26 cellular contexts compared by ENCODE assay signal in the genomic region with DNA sequence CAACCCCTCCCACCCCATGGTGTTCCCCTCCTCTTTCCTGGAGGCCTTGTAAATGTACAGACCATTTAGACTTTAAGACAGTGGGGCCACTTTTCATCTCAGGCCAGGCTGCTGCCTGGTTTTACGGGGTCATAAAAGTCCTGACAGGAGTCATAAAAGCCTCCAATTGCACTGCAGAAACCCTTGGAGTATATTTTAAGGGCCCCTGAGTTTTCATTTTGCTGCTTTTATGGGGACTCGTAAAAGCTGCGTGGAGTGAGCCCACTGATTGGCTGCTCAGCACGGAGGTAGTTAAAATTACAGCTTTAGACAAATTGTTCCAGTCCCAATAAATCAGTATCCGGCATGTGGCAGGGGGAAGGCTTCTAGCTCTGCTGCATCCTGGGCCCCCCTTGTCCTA.
DNase-seq lines count a peak whose midpoint lies in the region; ATAC-seq and TF ChIP-seq lines count a peak whose summit lies in the region.
"Had no signal": no experiment of that assay in that cellular context is flagged by ENCODE, and none has a peak within 500 bp of the region (broad histone marks: within the 10 kb centered on the region; RNA-seq: fewer than 3 reads in every experiment).

No MANE protein-coding gene starts in this region.

- no peaks in the 10 kb centered on the region for H3K9me2 ChIP-seq in PC-3 (replicated peaks; ENCODE audit: low read length)

- H3K36me3 ChIP-seq in PC-3 (ENCODE audit: low read depth, low read length) (no peaks in the 10 kb centered on the region), mucosa of descending colon (ENCODE audit: low read depth) (no peaks in the 10 kb centered on the region), stomach (no peaks in the 10 kb centered on the region)
- H3K36me3 ChIP-seq: BLaER1 treated with 17β-estradiol and CSF1 and Interleukin-3, amounts not matched to agents 10 nM and 100 nM; heart left ventricle; MG63; pancreas; SJSA1 had no signal

- H3K9ac ChIP-seq in PC-3 (ENCODE audit: low read length): no peak overlapping the region
- H3K9ac ChIP-seq: BLaER1 treated with 17β-estradiol and CSF1 and Interleukin-3, amounts not matched to agents 10 nM and 100 nM had no signal

- H3K27me3 ChIP-seq in PC-3 (ENCODE audit: low read length) (no peaks in the 10 kb centered on the region), stomach (peaks cover 0 to 5% (median 0%) of the 10 kb centered on the region in 3 donors)
- H3K27me3 ChIP-seq: BLaER1 treated with 17β-estradiol and CSF1 and Interleukin-3, amounts not matched to agents 10 nM and 100 nM; foreskin keratinocyte; heart left ventricle; MG63; SJSA1 had no signal

- DNase-seq in DMS153 (lab: John Stamatoyannopoulos, UW) (peak; percentile 72), HEK293T (ENCODE audit: extremely low spot score) (peak; percentile 37), PC-3 (no peak), mucosa of descending colon (peak in 2 of 3 donors; percentile 24), stomach (no peak), activated gamma-delta T cell (lab: John Stamatoyannopoulos, UW) (no peak)
- no peak for DNase-seq in activated CD4-positive, alpha-beta T cell treated with anti-CD3 and anti-CD28 coated beads for 48 hours
- DNase-seq: ACHN; activated CD4-positive, alpha-beta T cell treated with anti-CD3 and anti-CD28 coated beads, Interleukin-2, amount 50 U/mL, for 4 hours; activated CD4-positive, CD25-positive, alpha-beta regulatory T cell; DND-41; effector CD8-positive, alpha-beta T cell; foreskin keratinocyte; heart left ventricle; kidney glomerular epithelial cell; MG63; NCI-H1436; NCI-H524 treated with DMSO at 0.1 percent for 48 hours; pancreas; retina; stimulated activated CD4-positive, alpha-beta T cell treated with anti-CD3 and anti-CD28 coated beads, Interleukin-2, amount 100 ng/mL, for 48 hours; trophoblast cell had no signal

- intact Hi-C loops in PC-3 (cut with micrococcal nuclease) (no loop called here), mucosa of descending colon (cut with DNase I, micrococcal nuclease) (no loop called here), stomach (cut with DNase I; ENCODE audit: low total_unique reads) (no loop called here)

- no peaks in the 10 kb centered on the region for H3K79me2 ChIP-seq in PC-3 (ENCODE audit: low read length)

- BruUV-seq in PC-3 (replicated peaks; lab: Mats Ljungman, UMichigan): no TSS peak

- no peak for TF ChIP-seq CTCF in PC-3 (conservative IDR thresholded peaks at IDR 0.05; ENCODE audit: low read depth, low read length)
- TF ChIP-seq CTCF in mucosa of descending colon (IDR thresholded peaks at IDR 0.05): no peak
- TF ChIP-seq CTCF in stomach (IDR thresholded peaks at IDR 0.05): no peak

- no peaks in the 10 kb centered on the region for H3F3A ChIP-seq in PC-3 (ENCODE audit: low read length, unreplicated experiment)

- H4K20me1 ChIP-seq in PC-3 (ENCODE audit: low read length): no peaks in the 10 kb centered on the region
- H4K20me1 ChIP-seq: BLaER1 treated with 17β-estradiol and CSF1 and Interleukin-3, amounts not matched to agents 10 nM and 100 nM had no signal

- TF ChIP-seq POLR2A in stomach (IDR thresholded peaks at IDR 0.05): no peak

- H3K27ac ChIP-seq in PC-3 (ENCODE audit: low read length) (no peak overlapping the region), stomach (no peak overlapping the region)
- H3K27ac ChIP-seq: BLaER1 treated with 17β-estradiol and CSF1 and Interleukin-3, amounts not matched to agents 10 nM and 100 nM; foreskin keratinocyte; heart left ventricle; pancreas; SJSA1 had no signal

- CTCF ChIA-PET in HEK293T (lab: Yijun Ruan, JAX) (no interaction called here), PC-3 (lab: Charles Lee) (no interaction called here)

- H2AFZ ChIP-seq in PC-3 (ENCODE audit: low read length): no peak overlapping the region

- TF ChIP-seq EP300 in stomach (IDR thresholded peaks at IDR 0.05): no peak

- peak; percentile 61 for ATAC-seq in PC-3
- ATAC-seq in mucosa of descending colon: peak; percentile 78
- ATAC-seq in GM21423 (IDR thresholded peaks at IDR 0.05; ENCODE audit: unreplicated experiment): no peak
- ATAC-seq: esophagus mucosa, foreskin keratinocyte, heart left ventricle, pancreas had no signal

- 61 to 81% (median 75%) methylated on average over 5 of the region's 5 CpGs for WGBS in stomach, 5 donors

- no peaks in the 10 kb centered on the region for H3K4me1 ChIP-seq in PC-3 (ENCODE audit: insufficient read depth, low read length)
- no peaks in the 10 kb centered on the region for H3K4me1 ChIP-seq in mucosa of descending colon (ENCODE audit: low read depth)
- H3K4me1 ChIP-seq in stomach: no peaks in the 10 kb centered on the region
- H3K4me1 ChIP-seq: foreskin keratinocyte, heart left ventricle, pancreas, SJSA1 had no signal

- POLR2A ChIA-PET in HEK293T (lab: Yijun Ruan, JAX): no interaction called here
- POLR2A ChIA-PET in PC-3 (lab: Charles Lee; ENCODE audit: unreplicated experiment): no interaction called here

- no peak overlapping the region for H3K4me2 ChIP-seq in PC-3 (ENCODE audit: low read length)
- H3K4me2 ChIP-seq: BLaER1 treated with 17β-estradiol and CSF1 and Interleukin-3, amounts not matched to agents 10 nM and 100 nM had no signal

- H3K4me3 ChIP-seq in PC-3 (ENCODE audit: low read length) (no peak overlapping the region), mucosa of descending colon (no peak overlapping the region), stomach (no peak overlapping the region)
- H3K4me3 ChIP-seq: BLaER1 treated with 17β-estradiol and CSF1 and Interleukin-3, amounts not matched to agents 10 nM and 100 nM; heart left ventricle; MG63; pancreas; SJSA1 had no signal

- H3K9me3 ChIP-seq in PC-3 (ENCODE audit: low read length) (peaks cover 25% of the 10 kb centered on the region), mucosa of descending colon (peaks cover 17% of the 10 kb centered on the region), stomach (peaks cover 0 to 24% (median 16%) of the 10 kb centered on the region in 4 donors)
- H3K9me3 ChIP-seq: pancreas, SJSA1 had no signal

TF ChIP-seq in HEK293T, 16 proteins besides CTCF, POLR2A, EP300 and RAD21:
- TF ChIP-seq FOXA1 (IDR thresholded peaks at IDR 0.05) (no peak), L3MBTL2 (conservative IDR thresholded peaks at IDR 0.05) (0 out of 2 replicates have a peak, but pooled peaks have one; percentile 28), ZNF384 (IDR thresholded peaks at IDR 0.05) (no peak), LEF1 (IDR thresholded peaks at IDR 0.05; ENCODE audit: borderline replicate concordance) (no peak), CTBP1 (IDR thresholded peaks at IDR 0.05; ENCODE audit: borderline replicate concordance) (peak; percentile 51; the same call in 1 of the 2 replicates), TARDBP (IDR thresholded peaks at IDR 0.05) (no peak), SP1 (IDR thresholded peaks at IDR 0.05) (no peak), FOXK2 (IDR thresholded peaks at IDR 0.05) (no peak), BHLHE40 (IDR thresholded peaks at IDR 0.05; ENCODE audit: borderline replicate concordance) (no peak), ARNT (IDR thresholded peaks at IDR 0.05) (no peak), NFRKB (IDR thresholded peaks at IDR 0.05) (no peak), ELF4 (IDR thresholded peaks at IDR 0.05) (no peak), SUZ12 (IDR thresholded peaks at IDR 0.05) (no peak), FOXM1 (IDR thresholded peaks at IDR 0.05; ENCODE audit: borderline replicate concordance) (peak; percentile 73; the same call in 1 of the 2 replicates), HDGF (IDR thresholded peaks at IDR 0.05; ENCODE audit: borderline replicate concordance) (no peak)
- TF ChIP-seq, protein P1, sequence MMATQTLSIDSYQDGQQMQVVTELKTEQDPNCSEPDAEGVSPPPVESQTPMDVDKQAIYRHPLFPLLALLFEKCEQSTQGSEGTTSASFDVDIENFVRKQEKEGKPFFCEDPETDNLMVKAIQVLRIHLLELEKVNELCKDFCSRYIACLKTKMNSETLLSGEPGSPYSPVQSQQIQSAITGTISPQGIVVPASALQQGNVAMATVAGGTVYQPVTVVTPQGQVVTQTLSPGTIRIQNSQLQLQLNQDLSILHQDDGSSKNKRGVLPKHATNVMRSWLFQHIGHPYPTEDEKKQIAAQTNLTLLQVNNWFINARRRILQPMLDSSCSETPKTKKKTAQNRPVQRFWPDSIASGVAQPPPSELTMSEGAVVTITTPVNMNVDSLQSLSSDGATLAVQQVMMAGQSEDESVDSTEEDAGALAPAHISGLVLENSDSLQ (IDR thresholded peaks at IDR 0.05): peak; percentile 90

Comparison
In these comparisons a context has a peak if more than half of its experiments do, and no peak if none do; other contexts are left out.
1. DNase-seq: peak in DMS153 (single experiment), HEK293T (single experiment) and mucosa of descending colon (2 of 3); none in PC-3 (single experiment), stomach (single experiment), activated CD4-positive, alpha-beta T cell treated with anti-CD3 and anti-CD28 coated beads for 48 hours (single experiment) and activated gamma-delta T cell (single experiment).